In genomic region chr3:196585044-196585757, GRCh38 we compare ENCODE assay signal across 13 cellular contexts.
"Had no signal": no experiment of that assay in that cellular context is flagged by ENCODE, and none has a peak within 500 bp of the region (broad histone marks: within the 10 kb centered on the region; RNA-seq: fewer than 3 reads in every experiment).

No MANE protein-coding gene starts in this region.

- H3K4me3 Mint-ChIP-seq: activated T-cell treated with anti-CD3 and anti-CD28 coated beads, Interleukin-2, amount 50 U/mL, for 72 hours; T-helper 2 cell treated with Interferon-gamma antibody and Interleukin-4, amounts not matched to agents 5 μg/mL and 100 μg/mL, for 36 hours had no signal

- H3K4me1 ChIP-seq: left ventricle myocardium inferior, pancreas, thyroid gland had no signal

- H3K36me3 ChIP-seq: pancreas had no signal

- H3K27me3 ChIP-seq: cardiac muscle cell, pancreas, thyroid gland had no signal

- H3K9me3 Mint-ChIP-seq: activated T-cell treated with anti-CD3 and anti-CD28 coated beads, Interleukin-2, amount 50 U/mL, for 72 hours; T-helper 2 cell treated with Interferon-gamma antibody and Interleukin-4, amounts not matched to agents 5 μg/mL and 100 μg/mL, for 36 hours had no signal

- DNase-seq: activated CD4-positive, alpha-beta T cell treated with anti-CD3 and anti-CD28 coated beads, Interleukin-2, amount 50 U/mL, for 48 hours; activated CD4-positive, CD25-positive, alpha-beta regulatory T cell treated with anti-CD3 and anti-CD28 coated beads, Interleukin-2, amount 50 U/mL, for 72 hours; activated T-cell treated with anti-CD3 and anti-CD28 coated beads, Interleukin-2, amount 50 U/mL, for 72 hours; cortex of kidney; effector CD8-positive, alpha-beta T cell; left ventricle myocardium inferior; mesendoderm; pancreas; retina; thyroid gland had no signal

- H3K9me3 ChIP-seq: left ventricle myocardium inferior, pancreas, thyroid gland had no signal

- ATAC-seq: activated T-cell treated with anti-CD3 and anti-CD28 coated beads, Interleukin-2, amount 50 U/mL, for 72 hours; pancreas had no signal

- H3K27ac ChIP-seq: left ventricle myocardium inferior, pancreas, skin epidermis, thyroid gland had no signal

- H3K4me3 ChIP-seq: cardiac muscle cell, left ventricle myocardium inferior, pancreas, skin epidermis, thyroid gland had no signal

- H3K27ac Mint-ChIP-seq: activated T-cell treated with anti-CD3 and anti-CD28 coated beads, Interleukin-2, amount 50 U/mL, for 72 hours; T-helper 2 cell treated with Interferon-gamma antibody and Interleukin-4, amounts not matched to agents 5 μg/mL and 100 μg/mL, for 36 hours had no signal
